In genomic region chr11:104968365-104968855, GRCh38 we compare ENCODE assay signal across 1 cellular context.
TF ChIP-seq lines count a peak whose summit lies in the region.

Gene CASP4, minus strand, starts transcription at chr11:104968574. Its CDS starts 49 bp downstream, at chr11:104968525.

TF ChIP-seq in HCT116, 20 proteins besides CTCF, POLR2A, EP300 and RAD21 (continued from another document):
- TF ChIP-seq ZBTB33 (IDR thresholded peaks at IDR 0.05; ENCODE audit: extremely low read depth, insufficient replicate concordance, low read length) (no peak), EGR1 (IDR thresholded peaks at IDR 0.05; ENCODE audit: low read depth) (no peak), SRF (IDR thresholded peaks at IDR 0.05; ENCODE audit: low read depth) (no peak), YY1 (IDR thresholded peaks at IDR 0.05; ENCODE audit: extremely low read depth, insufficient replicate concordance, low read depth, low read length) (no peak), ZFX (IDR thresholded peaks at IDR 0.05) (no peak), ZNF274 (IDR thresholded peaks at IDR 0.05; ENCODE audit: low read depth, low read length) (no peak), ELF1 (IDR thresholded peaks at IDR 0.05; ENCODE audit: borderline replicate concordance, low read depth) (peak; percentile 63), SP1 (IDR thresholded peaks at IDR 0.05; ENCODE audit: low read depth) (peak; percentile 37; the same call in 1 of the 2 replicates), MAX (IDR thresholded peaks at IDR 0.05) (0 out of 2 replicates have a peak, but pooled peaks have one; percentile 23), EZH2 (IDR thresholded peaks at IDR 0.05) (no peak), CEBPB (IDR thresholded peaks at IDR 0.05; ENCODE audit: low read depth) (peak; percentile 95), POLR2AphosphoS5 (IDR thresholded peaks at IDR 0.05; ENCODE audit: low read depth, low read length) (peak; percentile 61), FOSL1 (IDR thresholded peaks at IDR 0.05; ENCODE audit: low read depth) (no peak), SIN3A (IDR thresholded peaks at IDR 0.05; ENCODE audit: low read depth) (peak; percentile 45; the same call in 1 of the 2 replicates), TCF7L2 (IDR thresholded peaks at IDR 0.05; ENCODE audit: borderline replicate concordance, extremely low read depth, insufficient read depth, insufficient read length) (no peak), ATF3 (IDR thresholded peaks at IDR 0.05) (no peak)
